Comparison of ENCODE assay signal across 10 cellular contexts in genomic region chr15:23073890-23074631, GRCh38. TPM values are rescaled to one million over a fixed set of nuclear protein-coding genes. Genes with fewer than 3 reads are reported as not detected.
DNase-seq lines count a peak whose midpoint lies in the region; ATAC-seq and TF ChIP-seq lines count a peak whose summit lies in the region.
"Had no signal": no experiment of that assay in that cellular context is flagged by ENCODE, and none has a peak within 500 bp of the region (broad histone marks: within the 10 kb centered on the region; RNA-seq: fewer than 3 reads in every experiment).

No MANE protein-coding gene starts in this region.

- H3K4me3 ChIP-seq in NB4 (ENCODE audit: low read depth, low read length) (peak overlapping the region; percentile 43), RWPE2 (ENCODE audit: severe bottlenecking) (no peak overlapping the region), tibial artery (no peak overlapping the region)
- H3K4me3 ChIP-seq: skin epidermis had no signal

- H3K36me3 ChIP-seq in RWPE2 (ENCODE audit: low read depth) = no peaks in the 10 kb centered on the region
- no peaks in the 10 kb centered on the region for H3K36me3 ChIP-seq in tibial artery

- intact Hi-C loops in tibial artery (cut with DNase I; ENCODE audit: low total_unique reads) = no loop called here

- H3K27me3 Mint-ChIP-seq in naive B cell (peaks cover 8 to 28% (median 11%) of the 10 kb centered on the region in 3 donors), HFFc6 (ENCODE audit: insufficient read depth) (peaks cover 4% of the 10 kb centered on the region; the same call in 1 of the 2 replicates)

- ATAC-seq in RWPE2 (ENCODE audit: low read depth) = peak; percentile 60
- peak; percentile 42 to 44 for ATAC-seq in naive B cell (ENCODE audit: low read depth in 2 of 2)
- no peak for ATAC-seq in HG03378 (IDR thresholded peaks at IDR 0.05; ENCODE audit: unreplicated experiment)

- H3K27ac Mint-ChIP-seq in naive B cell (no peak overlapping the region), HFFc6 (no peak overlapping the region)

- H3K9me3 ChIP-seq in RWPE2 (ENCODE audit: severe bottlenecking) = no peaks in the 10 kb centered on the region
- H3K9me3 ChIP-seq in tibial artery = no peaks in the 10 kb centered on the region

- H3K9me3 Mint-ChIP-seq in naive B cell (no peaks in the 10 kb centered on the region), HFFc6 (no peaks in the 10 kb centered on the region)
- H3K9me3 Mint-ChIP-seq: activated T-cell treated with anti-CD3 and anti-CD28 coated beads, Interleukin-2, amount 50 U/mL, for 4 hours had no signal

- no peaks in the 10 kb centered on the region for H3K4me1 ChIP-seq in RWPE2 (ENCODE audit: insufficient read depth, poor library complexity, severe bottlenecking)
- H3K4me1 ChIP-seq in tibial artery = no peaks in the 10 kb centered on the region

- DNase-seq in DMS53 (lab: John Stamatoyannopoulos, UW) (peak; percentile 87), NB4 (ENCODE audit: low read depth) (peak; percentile 60), RWPE2 (ENCODE audit: low spot score) (no peak), naive B cell (no peak), tibial artery (no peak), HFFc6 (no peak), DMS114 treated with DMSO at 0.1 percent for 48 hours (lab: John Stamatoyannopoulos, UW; ENCODE audit: unreplicated experiment) (no peak)
- DNase-seq: activated T-cell treated with anti-CD3 and anti-CD28 coated beads, Interleukin-2, amount 50 U/mL, for 4 hours had no signal

- TF ChIP-seq POLR2A in NB4 (IDR thresholded peaks at IDR 0.05; ENCODE audit: extremely low read depth, insufficient read length) = no peak

- peaks cover 29% of the 10 kb centered on the region for H3K27me3 ChIP-seq in RWPE2 (ENCODE audit: insufficient read depth, poor library complexity, severe bottlenecking)
- no peaks in the 10 kb centered on the region for H3K27me3 ChIP-seq in tibial artery

- H3K27ac ChIP-seq in RWPE2 (ENCODE audit: poor library complexity, severe bottlenecking) (no peak overlapping the region), tibial artery (no peak overlapping the region)
- H3K27ac ChIP-seq: skin epidermis had no signal

- H3K36me3 Mint-ChIP-seq in naive B cell (no peaks in the 10 kb centered on the region), HFFc6 (ENCODE audit: low read depth) (no peaks in the 10 kb centered on the region)

- H3K4me3 Mint-ChIP-seq in naive B cell (no peak overlapping the region), HFFc6 (no peak overlapping the region)
- H3K4me3 Mint-ChIP-seq: activated T-cell treated with anti-CD3 and anti-CD28 coated beads, Interleukin-2, amount 50 U/mL, for 4 hours had no signal

- no peak for TF ChIP-seq CTCF in NB4 (IDR thresholded peaks at IDR 0.05; ENCODE audit: low read depth, low read length)
- TF ChIP-seq CTCF in RWPE2 (IDR thresholded peaks at IDR 0.05; ENCODE audit: poor library complexity, severe bottlenecking) = no peak
- TF ChIP-seq CTCF in tibial artery (IDR thresholded peaks at IDR 0.05) = no peak
- no peak for TF ChIP-seq CTCF in HFFc6 (IDR thresholded peaks at IDR 0.05)

- no peaks in the 10 kb centered on the region for H3K4me1 Mint-ChIP-seq in naive B cell
- H3K4me1 Mint-ChIP-seq in HFFc6 (ENCODE audit: low read depth) = no peaks in the 10 kb centered on the region

RNA-seq across cellular contexts. Expression of gene TUBGCP5, which starts 34.7 kb away (rescaled TPM):
- 1 to 10 TPM; 2.9 to 6.6 (median 4.2) TPM for polyA plus RNA-seq in naive B cell (ENCODE audit: low read depth in 6 of 6)
- total RNA-seq in HFFc6 (2021; fragmentation: NEBNext Ultra II Directional; extraction: Animal tissue kit (Norgen Biotek cat#: 25700)) = 10 to 100 TPM; 11.7 to 13.8 (median 13.1) TPM

Comparison
In these comparisons a context has a peak if more than half of its experiments do, and no peak if none do; other contexts are left out.
1. DNase-seq: peak in DMS53 (single experiment) and NB4 (single experiment); none in RWPE2 (single experiment), naive B cell (single experiment), tibial artery (0 of 2), HFFc6 (single experiment) and DMS114 treated with DMSO at 0.1 percent for 48 hours (single experiment).